ENCODE assay signal across 8 cellular contexts in the genomic region with DNA sequence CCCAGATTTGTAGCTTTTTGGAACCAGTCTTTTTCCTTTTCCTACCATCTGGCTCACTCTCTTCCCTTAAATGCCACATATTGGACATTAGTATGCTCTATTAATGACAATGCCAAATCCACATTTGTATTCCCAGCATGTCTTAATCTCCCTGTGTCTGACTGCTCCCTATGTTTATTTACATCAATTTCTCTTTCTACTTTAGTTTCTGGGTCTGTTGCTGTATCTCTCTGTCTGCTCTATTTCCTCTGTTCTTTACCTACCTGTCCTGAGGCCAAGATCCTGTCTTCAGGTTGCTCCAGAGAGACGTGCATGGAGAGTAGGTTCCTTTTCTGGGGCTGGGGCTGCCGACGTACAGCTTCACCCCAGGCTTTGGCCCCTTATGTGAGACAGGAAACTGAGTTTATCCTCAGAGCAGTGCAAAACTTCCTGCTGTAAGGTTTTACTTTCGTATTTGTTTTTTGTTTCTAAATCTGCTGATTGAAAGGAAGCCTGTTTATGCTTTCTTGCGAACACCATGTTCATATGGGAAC. TPM values are rescaled to one million over a fixed set of nuclear protein-coding genes. Genes with fewer than 3 reads are reported as not detected.
A peak's percentile ranks its signal among the peaks of the same experiment; 100 is the strongest.
DNase-seq lines count a peak whose midpoint lies in the region; ATAC-seq and TF ChIP-seq lines count a peak whose summit lies in the region.

No MANE protein-coding gene starts in this region.

- peaks cover 12% of the 10 kb centered on the region; the same call in 1 of the 2 replicates for H3F3A ChIP-seq in Loucy (ENCODE audit: low read depth)

- H3K9me2 ChIP-seq in Loucy (replicated peaks; ENCODE audit: low read depth, low read length), result no peaks in the 10 kb centered on the region

- peak overlapping the region in 4 of 5 donors; percentile 21 to 59 (median 55) for H3K27ac ChIP-seq in adrenal gland
- peak overlapping the region; percentile 28 to 60 (median 46) for H3K27ac ChIP-seq in sigmoid colon

- TF ChIP-seq POLR2A in adrenal gland (IDR thresholded peaks at IDR 0.05) (no peak), sigmoid colon (IDR thresholded peaks at IDR 0.05) (no peak)

- H3K27me3 Mint-ChIP-seq in Calu3 (ENCODE audit: unreplicated experiment), result peaks cover 59% of the 10 kb centered on the region

- no peaks in the 10 kb centered on the region for H3K9me3 Mint-ChIP-seq in Calu3 (ENCODE audit: low read depth, unreplicated experiment)

- H3K4me3 ChIP-seq in GM12865 (ENCODE audit: low read depth, low read length) (peak overlapping the region; percentile 97), Loucy (ENCODE audit: low read length, poor library complexity, severe bottlenecking) (peak overlapping the region; percentile 76), adrenal gland (peak overlapping the region in 1 of 4 donors; percentile 3), sigmoid colon (peak overlapping the region in 3 of 4 donors; percentile 17 to 30 (median 18))

- peaks cover 63% of the 10 kb centered on the region for H3K4me1 ChIP-seq in Loucy (ENCODE audit: insufficient read depth, low read length, poor library complexity, severe bottlenecking)
- H3K4me1 ChIP-seq in adrenal gland (replicated peaks in 1 of 2), result no peaks in the 10 kb centered on the region
- no peaks in the 10 kb centered on the region for H3K4me1 ChIP-seq in sigmoid colon

- no peak overlapping the region for H3K4me3 Mint-ChIP-seq in Calu3 (ENCODE audit: low read depth, unreplicated experiment)

- H3K27me3 ChIP-seq in Loucy (ENCODE audit: insufficient read depth, low read length, poor library complexity, severe bottlenecking) (no peaks in the 10 kb centered on the region), adrenal gland (no peaks in the 10 kb centered on the region), sigmoid colon (no peaks in the 10 kb centered on the region)

- peak overlapping the region; percentile 78 for H3K9ac ChIP-seq in Loucy (ENCODE audit: low read depth, low read length, poor library complexity, severe bottlenecking)

- H3K27ac Mint-ChIP-seq in Calu3 (ENCODE audit: unreplicated experiment), result no peak overlapping the region

- no peak for TF ChIP-seq EP300 in sigmoid colon (IDR thresholded peaks at IDR 0.05)

- no peaks in the 10 kb centered on the region for H3K9me3 ChIP-seq in Loucy (ENCODE audit: insufficient read depth, low read depth, low read length)
- H3K9me3 ChIP-seq in adrenal gland (replicated peaks in 1 of 3), result no peaks in the 10 kb centered on the region
- H3K9me3 ChIP-seq in sigmoid colon, result no peaks in the 10 kb centered on the region

- 39 to 55% (median 41%) methylated on average over 5 of the region's 5 CpGs for WGBS in adrenal gland, 4 donors
- 25 to 63% methylated on average over 5 of the region's 5 CpGs for WGBS in sigmoid colon, 2 donors

- H4K20me1 ChIP-seq in Loucy (ENCODE audit: insufficient read depth, low read length, poor library complexity, severe bottlenecking), result no peaks in the 10 kb centered on the region

- H2AFZ ChIP-seq in Loucy (ENCODE audit: low read length), result peak overlapping the region; percentile 82

- peak overlapping the region; percentile 95 for H3K4me2 ChIP-seq in Loucy (ENCODE audit: low read depth, low read length, poor library complexity, severe bottlenecking)

- H3K36me3 Mint-ChIP-seq in Calu3 (ENCODE audit: insufficient read depth, unreplicated experiment), result no peaks in the 10 kb centered on the region

- no TSS peak for BruUV-seq in Calu3 (replicated peaks; lab: Mats Ljungman, UMichigan)

- intact Hi-C loops in adrenal gland (cut with DNase I), result no loop called here
- intact Hi-C loops in sigmoid colon (cut with DNase I), result no loop called here
- intact Hi-C loops in Calu3 (cut with micrococcal nuclease; ENCODE audit: unreplicated experiment), result no loop called here

- no peak for TF ChIP-seq CTCF in GM12865 (IDR thresholded peaks at IDR 0.05; ENCODE audit: insufficient read depth, low read depth, low read length, missing control alignments)
- no peak for TF ChIP-seq CTCF in Loucy (conservative IDR thresholded peaks at IDR 0.05; ENCODE audit: low read length)
- no peak for TF ChIP-seq CTCF in adrenal gland (IDR thresholded peaks at IDR 0.05)
- no peak for TF ChIP-seq CTCF in sigmoid colon (IDR thresholded peaks at IDR 0.05)
- no peak for TF ChIP-seq CTCF in Calu3 (IDR thresholded peaks at IDR 0.05; ENCODE audit: unreplicated experiment)

- no peaks in the 10 kb centered on the region for H3K4me1 Mint-ChIP-seq in Calu3 (ENCODE audit: low read depth, unreplicated experiment)

- peak; percentile 83 for ATAC-seq in GM21528 (IDR thresholded peaks at IDR 0.05; ENCODE audit: low FRiP score, unreplicated experiment)

- no peaks in the 10 kb centered on the region for H3K36me3 ChIP-seq in Loucy (ENCODE audit: insufficient read depth, low read length)
- H3K36me3 ChIP-seq in adrenal gland (replicated peaks in 1 of 2), result no peaks in the 10 kb centered on the region
- no peaks in the 10 kb centered on the region for H3K36me3 ChIP-seq in sigmoid colon

- H3K79me2 ChIP-seq in Loucy (ENCODE audit: insufficient read depth, low read length), result peaks cover 33% of the 10 kb centered on the region

- DNase-seq in GM12865 (ENCODE audit: low read depth) (peak; percentile 87), adrenal gland (no peak), sigmoid colon (no peak), SHP77 (lab: John Stamatoyannopoulos, UW) (no peak), Calu3 (no peak), NCI-H1417 treated with DMSO at 0.1 percent for 48 hours (lab: John Stamatoyannopoulos, UW) (no peak)

- CTCF ChIA-PET in Calu3 (lab: Charles Lee), result no interaction called here

RNA-seq across cellular contexts. Expression of a gene that starts 25.6 kb away (rescaled TPM):
- total RNA-seq in adrenal gland (under 1 TPM in 3 of 8 donors, not detected in 5; 0.14 to 0.64 (median 0.18) TPM), sigmoid colon (under 1 TPM in 2 of 4 donors, not detected in 2; 0.28 to 0.41 TPM), Calu3 (2022) (not detected in 2 replicates)
- polyA plus RNA-seq in adrenal gland (under 1 TPM in 1 of 3 donors, not detected in 2; 0.27 TPM), sigmoid colon (under 1 TPM in 1 of 3 donors, not detected in 2; 0.06 TPM)

RNA-seq across cellular contexts. Expression of a gene that starts 36.7 kb away (rescaled TPM):
- total RNA-seq in adrenal gland (not detected), sigmoid colon (not detected), Calu3 (2022) (not detected in 2 replicates)
- polyA plus RNA-seq in adrenal gland (not detected), sigmoid colon (not detected)

RNA-seq across cellular contexts. Expression of a gene that starts 53.3 kb away (rescaled TPM):
- under 1 TPM in 4 of 8 donors, not detected in 4; 0.07 to 0.28 (median 0.11) TPM for total RNA-seq in adrenal gland
- not detected for polyA plus RNA-seq in adrenal gland
- total RNA-seq in sigmoid colon, result under 1 TPM in 2 of 4 donors, not detected in 2; 0.14 to 0.28 TPM
- under 1 TPM in 1 of 3 donors, not detected in 2; 0.06 TPM for polyA plus RNA-seq in sigmoid colon
- total RNA-seq in Calu3 (2022), result 0.09 TPM in 1 of 2 replicates, not detected in the other
